In genomic region chr17:55266051-55266957, GRCh38 we compare ENCODE assay signal across 1 cellular context.
TF ChIP-seq lines count a peak whose summit lies in the region.

No MANE protein-coding gene starts in this region.

TF ChIP-seq in HepG2, 621 proteins besides CTCF, POLR2A, EP300 and RAD21 (continued from another document):
- TF ChIP-seq RERE (CRISPR knock-in tag; IDR thresholded peaks at IDR 0.05; ENCODE audit: low read depth) (no peak), NFYC (CRISPR knock-in tag; IDR thresholded peaks at IDR 0.05) (no peak), ZNF773 (CRISPR knock-in tag; IDR thresholded peaks at IDR 0.05; ENCODE audit: borderline replicate concordance) (0 out of 2 replicates have a peak, but pooled peaks have one; percentile 59), DMAP1 (CRISPR knock-in tag; IDR thresholded peaks at IDR 0.05) (no peak; the same call in 1 of the 2 replicates), ZNF746 (CRISPR knock-in tag; IDR thresholded peaks at IDR 0.05) (peak; percentile 71), ZNF124 (CRISPR knock-in tag; IDR thresholded peaks at IDR 0.05) (0 out of 2 replicates have a peak, but pooled peaks have one; percentile 54), AFF4 (CRISPR knock-in tag; IDR thresholded peaks at IDR 0.05) (peak; percentile 92; the same call in 1 of the 2 replicates)
